Comparison of ENCODE assay signal across 8 cellular contexts in the genomic region with DNA sequence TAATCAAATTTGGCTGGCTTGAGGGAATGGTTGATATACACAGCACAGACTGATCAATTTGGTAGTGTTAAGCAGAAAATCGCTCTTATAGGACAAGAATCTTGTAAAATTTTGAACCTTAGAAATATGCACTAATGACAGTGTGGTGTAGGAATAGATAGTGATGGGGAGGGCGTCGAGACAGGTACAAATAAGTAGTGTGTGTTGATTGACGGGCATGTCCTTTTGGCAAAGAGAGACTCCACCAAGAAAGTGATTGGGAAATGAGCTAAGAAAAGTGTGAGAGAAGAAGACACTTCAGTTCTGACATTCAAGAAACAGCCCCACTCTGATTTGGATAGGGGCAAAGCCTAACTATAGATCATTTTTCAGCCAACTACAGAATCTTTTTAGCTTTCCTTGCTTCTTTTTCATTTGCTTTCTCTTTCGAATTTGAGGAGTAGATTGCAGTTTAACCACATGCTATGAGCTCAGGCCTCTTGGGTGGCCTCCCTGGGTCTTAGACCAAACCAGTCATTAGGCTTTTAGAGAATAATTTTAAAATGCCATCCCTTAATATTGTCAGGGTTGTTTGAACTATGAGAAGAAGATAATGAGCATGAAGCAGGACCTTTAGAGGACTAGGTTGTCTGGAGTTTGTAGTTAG.
DNase-seq lines count a peak whose midpoint lies in the region; ATAC-seq and TF ChIP-seq lines count a peak whose summit lies in the region.

No MANE protein-coding gene starts in this region.

- ATAC-seq in GM19372 (IDR thresholded peaks at IDR 0.05; ENCODE audit: low read depth, unreplicated experiment) (peak; percentile 55), HG03280 (IDR thresholded peaks at IDR 0.05; ENCODE audit: unreplicated experiment) (no peak)
- ATAC-seq in stimulated activated naive B cell treated with anti-CD40 and anti-IgM and Interleukin-4, amounts not matched to agents 10 μg/mL and 1 μg/mL and 100 μg/mL, for 72 hours (replicated peaks), result no peak

- DNase-seq in ACHN (peak; percentile 58), fibroblast of villous mesenchyme (ENCODE audit: low read depth) (peak; percentile 52), SW480 (ENCODE audit: low spot score) (no peak), hypothalamus (lab: John Stamatoyannopoulos, UW) (no peak)
- no peak for DNase-seq in stimulated activated naive B cell treated with anti-CD40 and anti-IgM and Interleukin-4, amounts not matched to agents 10 μg/mL and 1 μg/mL and 100 μg/mL, for 72 hours

- in situ Hi-C loops in ACHN (cut with HindIII; ENCODE audit: low pct_ligation_motif_present, low pct_unique_long_range_greater_than_20kb, low sequenced_read_pairs), result no loop called here

- TF ChIP-seq CTCF in KMS-11 (conservative IDR thresholded peaks at IDR 0.05; ENCODE audit: low read depth, low read length) (no peak), fibroblast of villous mesenchyme (IDR thresholded peaks at IDR 0.05; ENCODE audit: insufficient read depth, low read depth, low read length) (no peak)

- H3K4me2 ChIP-seq in KMS-11, result peak overlapping the region; percentile 41; the same call in 1 of the 2 replicates

- H3K36me3 Mint-ChIP-seq in stimulated activated naive B cell treated with anti-CD40 and anti-IgM and Interleukin-4, amounts not matched to agents 10 μg/mL and 1 μg/mL and 100 μg/mL, for 72 hours, result peaks cover 16 to 42% of the 10 kb centered on the region in 2 donors

- H3K4me3 Mint-ChIP-seq in stimulated activated naive B cell treated with anti-CD40 and anti-IgM and Interleukin-4, amounts not matched to agents 10 μg/mL and 1 μg/mL and 100 μg/mL, for 72 hours, result no peak overlapping the region

- no peak overlapping the region for H2AFZ ChIP-seq in KMS-11 (ENCODE audit: low read depth)

- H3K4me1 ChIP-seq in KMS-11 (ENCODE audit: low read depth, poor library complexity, severe bottlenecking), result peaks cover 21% of the 10 kb centered on the region

- no peak overlapping the region for H3K27ac Mint-ChIP-seq in stimulated activated naive B cell treated with anti-CD40 and anti-IgM and Interleukin-4, amounts not matched to agents 10 μg/mL and 1 μg/mL and 100 μg/mL, for 72 hours

- H3K36me3 ChIP-seq in KMS-11 (ENCODE audit: insufficient read depth), result no peaks in the 10 kb centered on the region

- H3K4me3 ChIP-seq in KMS-11 (IDR thresholded peaks at IDR 0.05; ENCODE audit: insufficient read depth, low read depth, low read length) (no peak overlapping the region), fibroblast of villous mesenchyme (ENCODE audit: low read depth, low read length) (no peak overlapping the region)

- no peak overlapping the region for H3K27ac ChIP-seq in KMS-11

- no peaks in the 10 kb centered on the region for H4K20me1 ChIP-seq in KMS-11 (ENCODE audit: insufficient read depth)

- no peaks in the 10 kb centered on the region for H3K27me3 Mint-ChIP-seq in stimulated activated naive B cell treated with anti-CD40 and anti-IgM and Interleukin-4, amounts not matched to agents 10 μg/mL and 1 μg/mL and 100 μg/mL, for 72 hours

- peaks cover 28 to 63% of the 10 kb centered on the region in 2 donors for H3K4me1 Mint-ChIP-seq in stimulated activated naive B cell treated with anti-CD40 and anti-IgM and Interleukin-4, amounts not matched to agents 10 μg/mL and 1 μg/mL and 100 μg/mL, for 72 hours

- H3K27me3 ChIP-seq in KMS-11 (ENCODE audit: insufficient read depth, low read depth), result no peaks in the 10 kb centered on the region

- no peak overlapping the region for H3K9ac ChIP-seq in KMS-11

- H3K9me3 Mint-ChIP-seq in stimulated activated naive B cell treated with anti-CD40 and anti-IgM and Interleukin-4, amounts not matched to agents 10 μg/mL and 1 μg/mL and 100 μg/mL, for 72 hours, result peaks cover 0 to 5% of the 10 kb centered on the region in 2 donors

- H3K79me2 ChIP-seq in KMS-11 (ENCODE audit: insufficient read depth, low read depth), result no peaks in the 10 kb centered on the region

Comparison
In these comparisons a context has a peak if more than half of its experiments do, and no peak if none do; other contexts are left out.
1. DNase-seq: peak in ACHN (single experiment) and fibroblast of villous mesenchyme (single experiment); none in stimulated activated naive B cell treated with anti-CD40 and anti-IgM and Interleukin-4, amounts not matched to agents 10 μg/mL and 1 μg/mL and 100 μg/mL, for 72 hours (single experiment), SW480 (single experiment) and hypothalamus (0 of 51).